In genomic region chr3:183210862-183211341, GRCh38 we compare ENCODE assay signal across 1 cellular context.
A peak's percentile ranks its signal among the peaks of the same experiment; 100 is the strongest.
TF ChIP-seq lines count a peak whose summit lies in the region.

No MANE protein-coding gene starts in this region.

TF ChIP-seq in HepG2, 621 proteins besides CTCF, POLR2A, EP300 and RAD21:
- TF ChIP-seq ZNF7 (CRISPR knock-in tag; IDR thresholded peaks at IDR 0.05), result no peak
- peak; percentile 26; the same call in 1 of the 2 replicates for TF ChIP-seq RFXAP (CRISPR knock-in tag; IDR thresholded peaks at IDR 0.05; ENCODE audit: borderline replicate concordance)
- no peak for TF ChIP-seq ESRRA (CRISPR knock-in tag; IDR thresholded peaks at IDR 0.05; ENCODE audit: low read depth)
- TF ChIP-seq PHF20 (CRISPR knock-in tag; IDR thresholded peaks at IDR 0.05), result peak; percentile 25; the same call in 1 of the 2 replicates
